Comparison of ENCODE assay signal across 1 cellular context in the genomic region with DNA sequence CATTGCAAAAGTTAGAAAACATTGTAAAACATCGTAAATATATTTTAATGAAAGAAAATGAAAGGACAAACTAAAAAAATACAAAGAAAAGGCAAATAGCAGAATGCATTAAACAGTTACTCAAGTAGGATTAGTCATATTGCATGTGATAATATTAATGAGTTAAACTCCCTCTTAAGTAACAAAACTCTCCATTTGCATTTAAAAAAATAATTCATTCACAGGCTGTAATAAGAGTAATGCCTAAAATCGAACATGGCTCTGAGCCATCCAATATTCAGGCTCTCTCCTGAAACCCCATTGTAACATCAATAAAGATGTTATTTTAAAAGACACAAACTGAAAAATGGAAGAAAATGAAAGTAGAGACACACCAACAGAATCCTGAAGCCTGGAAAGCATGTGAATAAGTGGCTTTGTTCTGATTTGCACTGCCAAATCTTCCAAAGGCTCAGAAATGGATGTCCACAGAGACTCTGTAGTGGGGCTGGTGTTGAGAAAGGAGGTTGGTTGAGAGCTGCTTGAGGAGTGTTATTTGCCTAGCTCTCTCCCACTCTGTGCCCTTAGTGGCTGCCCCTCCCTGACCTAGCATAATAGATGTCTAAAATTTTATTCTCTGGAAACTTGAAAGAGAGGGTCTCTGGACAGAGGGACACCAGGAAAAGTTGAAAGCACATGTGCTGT.
TF ChIP-seq lines count a peak whose summit lies in the region.

No MANE protein-coding gene starts in this region.

TF ChIP-seq in IMR-90, 13 proteins besides CTCF, POLR2A, EP300 and RAD21 (continued from another document):
- TF ChIP-seq, protein P1, sequence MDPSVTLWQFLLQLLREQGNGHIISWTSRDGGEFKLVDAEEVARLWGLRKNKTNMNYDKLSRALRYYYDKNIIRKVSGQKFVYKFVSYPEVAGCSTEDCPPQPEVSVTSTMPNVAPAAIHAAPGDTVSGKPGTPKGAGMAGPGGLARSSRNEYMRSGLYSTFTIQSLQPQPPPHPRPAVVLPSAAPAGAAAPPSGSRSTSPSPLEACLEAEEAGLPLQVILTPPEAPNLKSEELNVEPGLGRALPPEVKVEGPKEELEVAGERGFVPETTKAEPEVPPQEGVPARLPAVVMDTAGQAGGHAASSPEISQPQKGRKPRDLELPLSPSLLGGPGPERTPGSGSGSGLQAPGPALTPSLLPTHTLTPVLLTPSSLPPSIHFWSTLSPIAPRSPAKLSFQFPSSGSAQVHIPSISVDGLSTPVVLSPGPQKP (IDR thresholded peaks at IDR 0.05; ENCODE audit: borderline replicate concordance, low read depth, low read length), result no peak
